Comparison of ENCODE assay signal across 8 cellular contexts in the genomic region with DNA sequence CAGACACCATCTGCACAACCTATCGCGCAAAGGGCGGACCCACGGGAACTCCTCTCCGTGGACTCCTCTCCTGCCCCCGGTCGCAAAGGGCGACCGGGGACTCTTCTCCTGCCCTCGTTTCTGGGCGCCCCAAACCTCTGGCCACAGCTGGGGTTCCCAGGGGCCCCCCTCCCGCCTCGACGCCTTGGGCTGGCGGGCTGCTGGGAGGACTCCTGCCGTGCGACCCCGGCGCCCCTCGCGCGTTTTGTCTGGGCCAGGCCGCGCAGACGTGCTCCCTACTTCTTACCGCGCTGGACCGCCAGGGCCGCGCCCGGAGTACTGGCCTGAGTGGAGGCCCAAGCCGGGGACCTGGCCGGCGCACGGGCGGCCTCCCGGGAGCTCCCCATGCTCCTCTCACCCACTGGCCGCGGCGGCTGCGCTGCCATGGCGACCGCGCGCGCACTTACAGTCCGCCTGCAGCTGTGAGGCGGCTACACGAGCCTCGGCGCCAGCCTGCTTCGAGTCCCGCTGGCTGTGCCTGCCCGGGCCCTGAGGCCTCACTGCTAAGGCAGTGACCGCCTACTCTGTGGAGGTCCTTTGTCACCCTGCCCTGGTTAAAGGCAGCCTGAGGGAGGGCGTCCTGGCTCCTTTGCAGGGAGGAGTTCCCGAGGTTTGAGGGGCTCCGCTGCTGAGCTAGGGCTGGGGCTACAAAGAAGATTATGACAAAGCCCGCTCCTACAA. TPM values are rescaled to one million over a fixed set of nuclear protein-coding genes. Genes with fewer than 3 reads are reported as not detected.
DNase-seq lines count a peak whose midpoint lies in the region; ATAC-seq and TF ChIP-seq lines count a peak whose summit lies in the region.

No MANE protein-coding gene starts in this region.

- H3K4me3 ChIP-seq in HUES48 (ENCODE audit: low read depth, low read length) (peak overlapping the region; percentile 70), SJSA1 (peak overlapping the region; percentile 21), vagina (peak overlapping the region; percentile 57 to 79)

- no peak for TF ChIP-seq CTCF in vagina (IDR thresholded peaks at IDR 0.05)

- no peak for TF ChIP-seq POLR2A in vagina (IDR thresholded peaks at IDR 0.05)

- ATAC-seq in GM21390 (IDR thresholded peaks at IDR 0.05; ENCODE audit: unreplicated experiment): peak; percentile 62

- peaks cover 4% of the 10 kb centered on the region; the same call in 1 of the 2 replicates for H3K9me3 ChIP-seq in HUES48 (ENCODE audit: control insufficient read depth, insufficient read depth, low read length)
- H3K9me3 ChIP-seq in SJSA1 (replicated peaks): peaks cover 5% of the 10 kb centered on the region; the same call in 1 of the 2 replicates
- no peaks in the 10 kb centered on the region for H3K9me3 ChIP-seq in vagina

- no peaks in the 10 kb centered on the region for H3K36me3 ChIP-seq in HUES48 (ENCODE audit: control insufficient read depth, insufficient read depth, low read length)
- no peaks in the 10 kb centered on the region for H3K36me3 ChIP-seq in SJSA1
- no peaks in the 10 kb centered on the region for H3K36me3 ChIP-seq in vagina

- intact Hi-C loops in vagina (cut with DNase I): no loop called here

- peak overlapping the region; percentile 46 for H3K27ac ChIP-seq in HUES48 (ENCODE audit: low read depth, low read length)
- no peak overlapping the region for H3K27ac ChIP-seq in SJSA1
- H3K27ac ChIP-seq in vagina: peak overlapping the region; percentile 62

- peak; percentile 88 for DNase-seq in DMS53 (lab: John Stamatoyannopoulos, UW)
- peak; percentile 9 to 45 for DNase-seq in SJSA1 (ENCODE audit: low read depth in 1 of 2, low spot score in 2 of 2)
- peak; percentile 19 for DNase-seq in amniotic stem cell (lab: John Stamatoyannopoulos, UW)
- peak; percentile 59 for DNase-seq in hepatic stellate cell (ENCODE audit: low spot score)
- peak; percentile 22 for DNase-seq in pulmonary artery endothelial cell (ENCODE audit: low read depth, low spot score)
- DNase-seq in vagina (ENCODE audit: extremely low spot score in 2 of 2): no peak

- peak overlapping the region; percentile 56; the same call in 1 of the 2 replicates for H3K9ac ChIP-seq in HUES48 (ENCODE audit: low read depth, low read length)

- H3K4me1 ChIP-seq in HUES48 (ENCODE audit: control insufficient read depth, insufficient read depth, low read length) (peaks cover 13% of the 10 kb centered on the region), SJSA1 (replicated peaks) (peaks cover 7% of the 10 kb centered on the region; the same call in 1 of the 2 replicates), vagina (peaks cover 10% of the 10 kb centered on the region)

- H3K27me3 ChIP-seq in HUES48 (ENCODE audit: control insufficient read depth, insufficient read depth, low read length) (peaks cover 14% of the 10 kb centered on the region), SJSA1 (replicated peaks) (peaks cover 5% of the 10 kb centered on the region; the same call in 1 of the 2 replicates), vagina (no peaks in the 10 kb centered on the region)

RNA-seq across cellular contexts. Expression of a gene that starts 0.4 kb away (rescaled TPM):
- not detected in 2 replicates for total RNA-seq in SJSA1 (2014; rRNA removed; shearing (Covaris generic))
- total RNA-seq in pulmonary artery endothelial cell: 0.07 TPM in 1 of 2 replicates, not detected in the other
- not detected for total RNA-seq in vagina

RNA-seq across cellular contexts. Expression of a gene that starts 0.4 kb away (rescaled TPM):
- not detected in 2 replicates for total RNA-seq in SJSA1 (2014; rRNA removed; shearing (Covaris generic))
- 2.2 and 2.4 TPM in 2 replicates for total RNA-seq in pulmonary artery endothelial cell
- 0.49 TPM for total RNA-seq in vagina

RNA-seq across cellular contexts. Expression of a gene that starts 39.1 kb away (rescaled TPM):
- total RNA-seq in SJSA1 (2014; rRNA removed; shearing (Covaris generic)): 14.8 and 18.3 TPM in 2 replicates
- total RNA-seq in pulmonary artery endothelial cell: 20.2 and 23.5 TPM in 2 replicates
- total RNA-seq in vagina: 16.7 TPM

RNA-seq across cellular contexts. Expression of a gene that starts 42.9 kb away (rescaled TPM):
- total RNA-seq in SJSA1 (2014; rRNA removed; shearing (Covaris generic)): 2.2 and 2.4 TPM in 2 replicates
- total RNA-seq in pulmonary artery endothelial cell (4.0 and 5.1 TPM in 2 replicates), vagina (1.7 TPM)

RNA-seq across cellular contexts. Expression of a gene that starts 47.4 kb away (rescaled TPM):
- 50.9 and 61.5 TPM in 2 replicates for total RNA-seq in SJSA1 (2014; rRNA removed; shearing (Covaris generic))
- total RNA-seq in pulmonary artery endothelial cell: 70.7 and 108 TPM in 2 replicates
- total RNA-seq in vagina: 204 TPM

Comparison
In these comparisons a context has a peak if more than half of its experiments do, and no peak if none do; other contexts are left out.
1. DNase-seq: peak in DMS53 (single experiment), SJSA1 (2 of 2), amniotic stem cell (single experiment), hepatic stellate cell (single experiment) and pulmonary artery endothelial cell (single experiment); none in vagina (0 of 2).
2. Peak in every context shown above with its lines, with median percentiles within 50 percentile points of each other: H3K4me3 ChIP-seq.